8 cellular contexts compared by ENCODE assay signal in genomic region chr16:8869212-8869987, GRCh38. TPM values are rescaled to one million over a fixed set of nuclear protein-coding genes. Genes with fewer than 3 reads are reported as not detected.
DNase-seq lines count a peak whose midpoint lies in the region; ATAC-seq and TF ChIP-seq lines count a peak whose summit lies in the region.

No MANE protein-coding gene starts in this region.

- H3K36me3 ChIP-seq in breast epithelium (no peaks in the 10 kb centered on the region), muscle layer of duodenum (ENCODE audit: control insufficient read depth in 1 of 2, insufficient read depth in 2 of 2, low read length in 2 of 2) (no peaks in the 10 kb centered on the region)

- H3K4me3 Mint-ChIP-seq in CD4-positive, alpha-beta T cell: peak overlapping the region; percentile 95

- POLR2A ChIA-PET in CD4-positive, alpha-beta T cell (lab: Charles Lee): interaction anchor here (0.7 to 3.1 kb wide), 18 partner anchors 9 to 223 kb away, joined by 3 to 52 read pairs (median 5); partner anchors contain the start of genes HAPSTR1, LITAFD, PMM2 and TMEM186

- peaks cover 10% of the 10 kb centered on the region for H3K36me3 Mint-ChIP-seq in CD4-positive, alpha-beta T cell (ENCODE audit: low read depth)

- intact Hi-C loops in CD4-positive, alpha-beta T cell (cut with DNase I, micrococcal nuclease): loop anchor here (1.0 to 10.0 kb wide), 5 partner anchors 52 to 1875 kb away; partner anchors contain the start of genes ABAT (in 1 of the 2), HAPSTR1 (in 1 of the 2), NUBP1 (in 1 of the 2) and PMM2 (in 1 of the 2)
- intact Hi-C loops in breast epithelium (cut with DNase I; ENCODE audit: low total_unique reads): loop anchor here (10.0 kb wide), 1 partner anchor 1395 kb away; no protein-coding TSS in a partner anchor

- no peak for TF ChIP-seq POLR2A in breast epithelium (IDR thresholded peaks at IDR 0.05)

- ATAC-seq in CD4-positive, alpha-beta T cell (ENCODE audit: poor library complexity): peak; percentile 57
- ATAC-seq in GM21526 (IDR thresholded peaks at IDR 0.05; ENCODE audit: low FRiP score, unreplicated experiment): no peak

- H3K27ac Mint-ChIP-seq in CD4-positive, alpha-beta T cell: peak overlapping the region; percentile 82

- H3K4me3 ChIP-seq in Jurkat, Clone E6-1 (ENCODE audit: low read length): peak overlapping the region; percentile 48
- peak overlapping the region; percentile 79 to 88 (median 85) for H3K4me3 ChIP-seq in breast epithelium
- peak overlapping the region; percentile 63 to 87 for H3K4me3 ChIP-seq in muscle layer of duodenum (ENCODE audit: low read depth in 1 of 2, low read length in 2 of 2)

- no peak for TF ChIP-seq CTCF in CD4-positive, alpha-beta T cell (IDR thresholded peaks at IDR 0.05)
- peak in 1 of 3 donors; percentile 8 for TF ChIP-seq CTCF in breast epithelium (IDR thresholded peaks at IDR 0.05)

- no peak for DNase-seq in CD4-positive, alpha-beta T cell
- DNase-seq in Jurkat, Clone E6-1 (ENCODE audit: low read depth, low spot score): no peak
- no peak for DNase-seq in breast epithelium (ENCODE audit: low spot score in 2 of 2)
- no peak for DNase-seq in DMS153 treated with DMSO at 0.1 percent for 48 hours (lab: John Stamatoyannopoulos, UW; ENCODE audit: unreplicated experiment)
- DNase-seq in GM19240 (ENCODE audit: insufficient read length, low spot score): no peak
- no peak for DNase-seq in activated CD8-positive, alpha-beta memory T cell treated with anti-CD3 and anti-CD28 coated beads, Interleukin-2, amount 50 U/mL, for 48 hours

- H3K4me1 ChIP-seq in breast epithelium (peaks cover 0 to 9% of the 10 kb centered on the region in 2 donors), muscle layer of duodenum (ENCODE audit: control insufficient read depth in 1 of 2, insufficient read depth in 2 of 2, low read length in 2 of 2) (peaks cover 0 to 32% of the 10 kb centered on the region in 2 donors)

- H3K27ac ChIP-seq in CD4-positive, alpha-beta T cell (ENCODE audit: low read depth, low read length): peak overlapping the region; percentile 13
- H3K27ac ChIP-seq in breast epithelium (peak overlapping the region; percentile 83 to 90), muscle layer of duodenum (ENCODE audit: low read length) (peak overlapping the region; percentile 85)

- no peaks in the 10 kb centered on the region for H3K9me3 ChIP-seq in CD4-positive, alpha-beta T cell (ENCODE audit: control insufficient read depth, low read length)
- H3K9me3 ChIP-seq in breast epithelium (no peaks in the 10 kb centered on the region), muscle layer of duodenum (ENCODE audit: control insufficient read depth in 1 of 2, low read length in 2 of 2) (no peaks in the 10 kb centered on the region)

- H3K27me3 ChIP-seq in CD4-positive, alpha-beta T cell (ENCODE audit: control insufficient read depth, insufficient read depth, low read length): no peaks in the 10 kb centered on the region
- H3K27me3 ChIP-seq in breast epithelium: no peaks in the 10 kb centered on the region
- no peaks in the 10 kb centered on the region for H3K27me3 ChIP-seq in muscle layer of duodenum (ENCODE audit: low read depth, low read length)

- H3K9me3 Mint-ChIP-seq in CD4-positive, alpha-beta T cell: no peaks in the 10 kb centered on the region

- CTCF ChIA-PET in CD4-positive, alpha-beta T cell (lab: Charles Lee): interaction anchor here (1.5 to 4.1 kb wide), 3 partner anchors 11 to 69 kb away, joined by 3 to 24 read pairs (median 10); no protein-coding TSS in a partner anchor

- H3K27me3 Mint-ChIP-seq in CD4-positive, alpha-beta T cell: no peaks in the 10 kb centered on the region

- H3K4me1 Mint-ChIP-seq in CD4-positive, alpha-beta T cell (ENCODE audit: low read depth): peaks cover 48% of the 10 kb centered on the region

RNA-seq across cellular contexts. Expression of gene CARHSP1, which starts 0.6 kb away (rescaled TPM):
- total RNA-seq in CD4-positive, alpha-beta T cell: 10 to 100 TPM; 25.5 to 27.8 TPM
- polyA plus RNA-seq in Jurkat, Clone E6-1 (2012; ENCODE audit: insufficient read depth, insufficient read length): 320 TPM
- total RNA-seq in breast epithelium: 100 to 1,000 TPM in 1 of 3 donors, 10 to 100 TPM in 2; 58.6 to 126 (median 83.9) TPM

RNA-seq across cellular contexts. Expression of gene LITAFD, which starts 12.8 kb away (rescaled TPM):
- under 1 TPM in 1 of 2 experiments, not detected in 1; 0.60 TPM for total RNA-seq in CD4-positive, alpha-beta T cell
- polyA plus RNA-seq in Jurkat, Clone E6-1 (2012; ENCODE audit: insufficient read depth, insufficient read length): not detected
- total RNA-seq in breast epithelium: not detected

Comparison
In these comparisons a context has a peak if more than half of its experiments do, and no peak if none do; other contexts are left out.
1. H3K27ac ChIP-seq: peak in every context shown above with its lines; median percentile 86 in breast epithelium; 85 in muscle layer of duodenum; 13 in CD4-positive, alpha-beta T cell.